Comparison of ENCODE assay signal across 5 cellular contexts in genomic region chr4:143890323-143890722, GRCh38. TPM values are rescaled to one million over a fixed set of nuclear protein-coding genes. Genes with fewer than 3 reads are reported as not detected.
"Had no signal": no experiment of that assay in that cellular context is flagged by ENCODE, and none has a peak within 500 bp of the region (broad histone marks: within the 10 kb centered on the region; RNA-seq: fewer than 3 reads in every experiment).

No MANE protein-coding gene starts in this region.

RNA-seq across cellular contexts. Expression of gene GYPE, which starts 15.0 kb away (rescaled TPM):
- total RNA-seq: GM23338, H1, H9, HepG2, HT1080 had no signal
- polyA plus RNA-seq: H1, HepG2 had no signal
